ENCODE assay signal across 1 cellular context in the genomic region with DNA sequence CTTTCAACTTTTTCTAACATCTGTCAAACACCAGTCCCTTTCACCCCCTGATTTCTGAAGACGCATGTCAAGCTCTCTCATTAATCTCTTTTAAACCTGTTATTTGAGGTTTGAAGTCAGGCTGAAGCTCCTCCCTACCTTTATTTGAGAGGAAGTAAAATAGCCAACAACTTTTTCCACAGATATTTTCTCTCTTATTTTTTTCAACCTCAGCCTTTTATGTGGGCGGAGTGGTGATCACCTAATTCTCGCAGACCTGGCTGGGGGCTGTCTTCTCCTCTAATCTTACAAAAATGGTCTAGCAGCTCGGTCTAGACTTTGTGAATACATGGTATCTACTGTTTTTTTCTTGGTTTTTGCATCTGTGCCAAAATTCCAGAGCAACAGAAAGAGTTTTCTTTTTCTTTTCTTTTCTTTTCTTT.
TF ChIP-seq lines count a peak whose summit lies in the region.

No MANE protein-coding gene starts in this region.

TF ChIP-seq in GM23338, 12 proteins besides CTCF, POLR2A, EP300 and RAD21:
- TF ChIP-seq, protein P1, sequence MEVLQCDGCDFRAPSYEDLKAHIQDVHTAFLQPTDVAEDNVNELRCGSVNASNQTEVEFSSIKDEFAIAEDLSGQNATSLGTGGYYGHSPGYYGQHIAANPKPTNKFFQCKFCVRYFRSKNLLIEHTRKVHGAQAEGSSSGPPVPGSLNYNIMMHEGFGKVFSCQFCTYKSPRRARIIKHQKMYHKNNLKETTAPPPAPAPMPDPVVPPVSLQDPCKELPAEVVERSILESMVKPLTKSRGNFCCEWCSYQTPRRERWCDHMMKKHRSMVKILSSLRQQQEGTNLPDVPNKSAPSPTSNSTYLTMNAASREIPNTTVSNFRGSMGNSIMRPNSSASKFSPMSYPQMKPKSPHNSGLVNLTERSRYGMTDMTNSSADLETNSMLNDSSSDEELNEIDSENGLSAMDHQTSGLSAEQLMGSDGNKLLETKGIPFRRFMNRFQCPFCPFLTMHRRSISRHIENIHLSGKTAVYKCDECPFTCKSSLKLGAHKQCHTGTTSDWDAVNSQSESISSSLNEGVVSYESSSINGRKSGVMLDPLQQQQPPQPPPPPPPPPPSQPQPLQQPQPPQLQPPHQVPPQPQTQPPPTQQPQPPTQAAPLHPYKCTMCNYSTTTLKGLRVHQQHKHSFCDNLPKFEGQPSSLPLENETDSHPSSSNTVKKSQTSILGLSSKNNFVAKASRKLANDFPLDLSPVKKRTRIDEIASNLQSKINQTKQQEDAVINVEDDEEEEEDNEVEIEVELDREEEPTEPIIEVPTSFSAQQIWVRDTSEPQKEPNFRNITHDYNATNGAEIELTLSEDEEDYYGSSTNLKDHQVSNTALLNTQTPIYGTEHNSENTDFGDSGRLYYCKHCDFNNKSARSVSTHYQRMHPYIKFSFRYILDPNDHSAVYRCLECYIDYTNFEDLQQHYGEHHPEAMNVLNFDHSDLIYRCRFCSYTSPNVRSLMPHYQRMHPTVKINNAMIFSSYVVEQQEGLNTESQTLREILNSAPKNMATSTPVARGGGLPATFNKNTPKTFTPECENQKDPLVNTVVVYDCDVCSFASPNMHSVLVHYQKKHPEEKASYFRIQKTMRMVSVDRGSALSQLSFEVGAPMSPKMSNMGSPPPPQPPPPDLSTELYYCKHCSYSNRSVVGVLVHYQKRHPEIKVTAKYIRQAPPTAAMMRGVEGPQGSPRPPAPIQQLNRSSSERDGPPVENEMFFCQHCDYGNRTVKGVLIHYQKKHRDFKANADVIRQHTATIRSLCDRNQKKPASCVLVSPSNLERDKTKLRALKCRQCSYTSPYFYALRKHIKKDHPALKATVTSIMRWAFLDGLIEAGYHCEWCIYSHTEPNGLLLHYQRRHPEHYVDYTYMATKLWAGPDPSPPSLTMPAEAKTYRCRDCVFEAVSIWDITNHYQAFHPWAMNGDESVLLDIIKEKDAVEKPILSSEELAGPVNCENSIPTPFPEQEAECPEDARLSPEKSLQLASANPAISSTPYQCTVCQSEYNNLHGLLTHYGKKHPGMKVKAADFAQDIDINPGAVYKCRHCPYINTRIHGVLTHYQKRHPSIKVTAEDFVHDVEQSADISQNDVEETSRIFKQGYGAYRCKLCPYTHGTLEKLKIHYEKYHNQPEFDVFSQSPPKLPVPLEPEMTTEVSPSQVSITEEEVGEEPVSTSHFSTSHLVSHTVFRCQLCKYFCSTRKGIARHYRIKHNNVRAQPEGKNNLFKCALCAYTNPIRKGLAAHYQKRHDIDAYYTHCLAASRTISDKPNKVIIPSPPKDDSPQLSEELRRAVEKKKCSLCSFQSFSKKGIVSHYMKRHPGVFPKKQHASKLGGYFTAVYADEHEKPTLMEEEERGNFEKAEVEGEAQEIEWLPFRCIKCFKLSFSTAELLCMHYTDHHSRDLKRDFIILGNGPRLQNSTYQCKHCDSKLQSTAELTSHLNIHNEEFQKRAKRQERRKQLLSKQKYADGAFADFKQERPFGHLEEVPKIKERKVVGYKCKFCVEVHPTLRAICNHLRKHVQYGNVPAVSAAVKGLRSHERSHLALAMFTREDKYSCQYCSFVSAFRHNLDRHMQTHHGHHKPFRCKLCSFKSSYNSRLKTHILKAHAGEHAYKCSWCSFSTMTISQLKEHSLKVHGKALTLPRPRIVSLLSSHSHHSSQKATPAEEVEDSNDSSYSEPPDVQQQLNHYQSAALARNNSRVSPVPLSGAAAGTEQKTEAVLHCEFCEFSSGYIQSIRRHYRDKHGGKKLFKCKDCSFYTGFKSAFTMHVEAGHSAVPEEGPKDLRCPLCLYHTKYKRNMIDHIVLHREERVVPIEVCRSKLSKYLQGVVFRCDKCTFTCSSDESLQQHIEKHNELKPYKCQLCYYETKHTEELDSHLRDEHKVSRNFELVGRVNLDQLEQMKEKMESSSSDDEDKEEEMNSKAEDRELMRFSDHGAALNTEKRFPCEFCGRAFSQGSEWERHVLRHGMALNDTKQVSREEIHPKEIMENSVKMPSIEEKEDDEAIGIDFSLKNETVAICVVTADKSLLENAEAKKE (CRISPR knock-in tag; IDR thresholded peaks at IDR 0.05) = no peak
- TF ChIP-seq JUNB (IDR thresholded peaks at IDR 0.05; ENCODE audit: unreplicated experiment) (no peak), EZH2phosphoT487 (IDR thresholded peaks at IDR 0.05; ENCODE audit: unreplicated experiment) (no peak), ZNF114 (CRISPR knock-in tag; IDR thresholded peaks at IDR 0.05) (no peak), ZNF331 (CRISPR knock-in tag; IDR thresholded peaks at IDR 0.05; ENCODE audit: low read depth) (no peak), STAT1 (IDR thresholded peaks at IDR 0.05; ENCODE audit: unreplicated experiment) (no peak), POLR2AphosphoS5 (IDR thresholded peaks at IDR 0.05; ENCODE audit: low read depth) (no peak)
- TF ChIP-seq, protein P2, sequence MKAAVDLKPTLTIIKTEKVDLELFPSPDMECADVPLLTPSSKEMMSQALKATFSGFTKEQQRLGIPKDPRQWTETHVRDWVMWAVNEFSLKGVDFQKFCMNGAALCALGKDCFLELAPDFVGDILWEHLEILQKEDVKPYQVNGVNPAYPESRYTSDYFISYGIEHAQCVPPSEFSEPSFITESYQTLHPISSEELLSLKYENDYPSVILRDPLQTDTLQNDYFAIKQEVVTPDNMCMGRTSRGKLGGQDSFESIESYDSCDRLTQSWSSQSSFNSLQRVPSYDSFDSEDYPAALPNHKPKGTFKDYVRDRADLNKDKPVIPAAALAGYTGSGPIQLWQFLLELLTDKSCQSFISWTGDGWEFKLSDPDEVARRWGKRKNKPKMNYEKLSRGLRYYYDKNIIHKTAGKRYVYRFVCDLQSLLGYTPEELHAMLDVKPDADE (IDR thresholded peaks at IDR 0.05) = no peak
- TF ChIP-seq, protein P3, sequence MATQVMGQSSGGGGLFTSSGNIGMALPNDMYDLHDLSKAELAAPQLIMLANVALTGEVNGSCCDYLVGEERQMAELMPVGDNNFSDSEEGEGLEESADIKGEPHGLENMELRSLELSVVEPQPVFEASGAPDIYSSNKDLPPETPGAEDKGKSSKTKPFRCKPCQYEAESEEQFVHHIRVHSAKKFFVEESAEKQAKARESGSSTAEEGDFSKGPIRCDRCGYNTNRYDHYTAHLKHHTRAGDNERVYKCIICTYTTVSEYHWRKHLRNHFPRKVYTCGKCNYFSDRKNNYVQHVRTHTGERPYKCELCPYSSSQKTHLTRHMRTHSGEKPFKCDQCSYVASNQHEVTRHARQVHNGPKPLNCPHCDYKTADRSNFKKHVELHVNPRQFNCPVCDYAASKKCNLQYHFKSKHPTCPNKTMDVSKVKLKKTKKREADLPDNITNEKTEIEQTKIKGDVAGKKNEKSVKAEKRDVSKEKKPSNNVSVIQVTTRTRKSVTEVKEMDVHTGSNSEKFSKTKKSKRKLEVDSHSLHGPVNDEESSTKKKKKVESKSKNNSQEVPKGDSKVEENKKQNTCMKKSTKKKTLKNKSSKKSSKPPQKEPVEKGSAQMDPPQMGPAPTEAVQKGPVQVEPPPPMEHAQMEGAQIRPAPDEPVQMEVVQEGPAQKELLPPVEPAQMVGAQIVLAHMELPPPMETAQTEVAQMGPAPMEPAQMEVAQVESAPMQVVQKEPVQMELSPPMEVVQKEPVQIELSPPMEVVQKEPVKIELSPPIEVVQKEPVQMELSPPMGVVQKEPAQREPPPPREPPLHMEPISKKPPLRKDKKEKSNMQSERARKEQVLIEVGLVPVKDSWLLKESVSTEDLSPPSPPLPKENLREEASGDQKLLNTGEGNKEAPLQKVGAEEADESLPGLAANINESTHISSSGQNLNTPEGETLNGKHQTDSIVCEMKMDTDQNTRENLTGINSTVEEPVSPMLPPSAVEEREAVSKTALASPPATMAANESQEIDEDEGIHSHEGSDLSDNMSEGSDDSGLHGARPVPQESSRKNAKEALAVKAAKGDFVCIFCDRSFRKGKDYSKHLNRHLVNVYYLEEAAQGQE (IDR thresholded peaks at IDR 0.05; ENCODE audit: unreplicated experiment) = no peak
